In the genomic region with DNA sequence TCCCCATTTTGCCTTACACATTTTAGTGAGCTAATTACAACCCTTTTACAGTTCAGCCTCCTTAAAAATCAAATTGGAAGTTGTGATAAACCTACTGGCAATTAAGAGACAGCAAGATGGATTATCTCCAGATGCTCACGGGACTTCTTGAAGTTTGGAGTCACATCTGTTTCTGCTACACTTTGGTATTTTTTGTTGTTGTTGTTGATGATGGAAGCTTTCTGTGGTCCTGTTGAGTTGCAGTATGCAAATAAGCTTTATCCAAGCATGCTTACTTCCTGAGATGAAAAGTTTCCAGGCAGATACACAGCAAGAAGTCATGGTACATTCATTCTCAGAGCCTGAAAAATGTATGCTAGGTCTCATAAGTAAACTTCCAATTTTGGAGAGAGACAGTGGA, we compare ENCODE assay signal across 23 cellular contexts.
"Had no signal": no experiment of that assay in that cellular context is flagged by ENCODE, and none has a peak within 500 bp of the region (broad histone marks: within the 10 kb centered on the region; RNA-seq: fewer than 3 reads in every experiment).

No MANE protein-coding gene starts in this region.

- H3K4me1 ChIP-seq: left ventricle myocardium inferior, spleen, vagina had no signal

- H3K27ac Mint-ChIP-seq: activated CD4-positive, alpha-beta T cell treated with anti-CD3 and anti-CD28 coated beads, Interleukin-2, amount 10 ng/mL, durations not matched to agents 7 days and 5 days; activated CD8-positive, alpha-beta memory T cell treated with anti-CD3 and anti-CD28 coated beads, Interleukin-2, amount 10 ng/mL, durations not matched to agents 7 days and 5 days; activated CD8-positive, alpha-beta T cell treated with anti-CD3 and anti-CD28 coated beads for 36 hours; activated naive CD4-positive, alpha-beta T cell treated with anti-CD3 and anti-CD28 coated beads, Interleukin-2, amount 10 ng/mL, durations not matched to agents 7 days and 5 days; brain; effector memory CD8-positive, alpha-beta T cell; natural killer cell treated with Interleukin-12 subunit alpha and Interleukin-12 subunit beta and Interleukin-15 and Interleukin-18, amount 100 ng/mL, for 72 hours; progenitor cell of endocrine pancreas; T-helper 2 cell treated with Interferon-gamma antibody and Interleukin-4, amounts not matched to agents 5 μg/mL and 100 μg/mL, for 36 hours; type B pancreatic cell had no signal

- H3K9me3 Mint-ChIP-seq: activated CD4-positive, alpha-beta T cell treated with anti-CD3 and anti-CD28 coated beads, Interleukin-2, amount 10 ng/mL, durations not matched to agents 7 days and 5 days; brain; T-helper 2 cell treated with Interferon-gamma antibody and Interleukin-4, amounts not matched to agents 5 μg/mL and 100 μg/mL, for 36 hours; type B pancreatic cell had no signal

- H3K27me3 Mint-ChIP-seq: activated CD4-positive, alpha-beta T cell treated with anti-CD3 and anti-CD28 coated beads, Interleukin-2, amount 10 ng/mL, durations not matched to agents 7 days and 5 days; activated CD8-positive, alpha-beta memory T cell treated with anti-CD3 and anti-CD28 coated beads, Interleukin-2, amount 10 ng/mL, durations not matched to agents 7 days and 5 days; activated CD8-positive, alpha-beta T cell treated with anti-CD3 and anti-CD28 coated beads for 36 hours; activated naive CD4-positive, alpha-beta T cell treated with anti-CD3 and anti-CD28 coated beads, Interleukin-2, amount 10 ng/mL, durations not matched to agents 7 days and 5 days; effector memory CD8-positive, alpha-beta T cell; progenitor cell of endocrine pancreas; type B pancreatic cell had no signal

- H3K27ac ChIP-seq: hepatocyte, left ventricle myocardium inferior, spleen, thoracic aorta, vagina, VCaP had no signal

- H3K4me2 ChIP-seq: hepatocyte had no signal

- H3K4me1 Mint-ChIP-seq: activated CD4-positive, alpha-beta T cell treated with anti-CD3 and anti-CD28 coated beads, Interleukin-2, amount 10 ng/mL, durations not matched to agents 7 days and 5 days; activated CD8-positive, alpha-beta memory T cell treated with anti-CD3 and anti-CD28 coated beads, Interleukin-2, amount 10 ng/mL, durations not matched to agents 7 days and 5 days; activated naive CD4-positive, alpha-beta T cell treated with anti-CD3 and anti-CD28 coated beads, Interleukin-2, amount 10 ng/mL, durations not matched to agents 7 days and 5 days had no signal

- H2AFZ ChIP-seq: hepatocyte had no signal

- H3K36me3 Mint-ChIP-seq: activated CD8-positive, alpha-beta memory T cell treated with anti-CD3 and anti-CD28 coated beads, Interleukin-2, amount 10 ng/mL, durations not matched to agents 7 days and 5 days; activated naive CD4-positive, alpha-beta T cell treated with anti-CD3 and anti-CD28 coated beads, Interleukin-2, amount 10 ng/mL, durations not matched to agents 7 days and 5 days; brain; natural killer cell treated with Interleukin-12 subunit alpha and Interleukin-12 subunit beta and Interleukin-15 and Interleukin-18, amount 100 ng/mL, for 72 hours; type B pancreatic cell had no signal

- H3K4me3 ChIP-seq: hepatocyte, left ventricle myocardium inferior, spleen, thoracic aorta, vagina had no signal

- H3K4me3 Mint-ChIP-seq: activated CD4-positive, alpha-beta T cell treated with anti-CD3 and anti-CD28 coated beads, Interleukin-2, amount 10 ng/mL, durations not matched to agents 7 days and 5 days; activated CD8-positive, alpha-beta memory T cell treated with anti-CD3 and anti-CD28 coated beads, Interleukin-2, amount 10 ng/mL, durations not matched to agents 7 days and 5 days; activated CD8-positive, alpha-beta T cell treated with anti-CD3 and anti-CD28 coated beads for 36 hours; activated naive CD4-positive, alpha-beta T cell treated with anti-CD3 and anti-CD28 coated beads, Interleukin-2, amount 10 ng/mL, durations not matched to agents 7 days and 5 days; brain; effector memory CD8-positive, alpha-beta T cell; natural killer cell treated with Interleukin-12 subunit alpha and Interleukin-12 subunit beta and Interleukin-15 and Interleukin-18, amount 100 ng/mL, for 72 hours; T-helper 2 cell treated with Interferon-gamma antibody and Interleukin-4, amounts not matched to agents 5 μg/mL and 100 μg/mL, for 36 hours; type B pancreatic cell had no signal

- H3K9me3 ChIP-seq: left ventricle myocardium inferior, spleen, thoracic aorta, vagina had no signal

- H3K79me2 ChIP-seq: hepatocyte had no signal

- ATAC-seq: activated CD8-positive, alpha-beta memory T cell treated with anti-CD3 and anti-CD28 coated beads, Interleukin-2, amount 10 ng/mL, durations not matched to agents 7 days and 5 days; activated CD8-positive, alpha-beta T cell treated with anti-CD3 and anti-CD28 coated beads for 36 hours; effector memory CD8-positive, alpha-beta T cell; natural killer cell treated with Interleukin-12 subunit alpha and Interleukin-12 subunit beta and Interleukin-15 and Interleukin-18, amount 100 ng/mL, for 72 hours had no signal

- DNase-seq: activated CD4-positive, alpha-beta T cell treated with anti-CD3 and anti-CD28 coated beads, Interleukin-2, amount 10 ng/mL, durations not matched to agents 7 days and 5 days; activated CD4-positive, CD25-positive, alpha-beta regulatory T cell treated with anti-CD3 and anti-CD28 coated beads, Interleukin-2, amount 50 U/mL, for 72 hours; activated CD8-positive, alpha-beta memory T cell treated with anti-CD3 and anti-CD28 coated beads, Interleukin-2, amount 10 ng/mL, durations not matched to agents 7 days and 5 days; activated CD8-positive, alpha-beta T cell treated with anti-CD3 and anti-CD28 coated beads for 36 hours; activated effector memory CD4-positive, alpha-beta T cell treated with anti-CD3 and anti-CD28 coated beads, Interleukin-2, amount 50 U/mL, for 16 hours; activated naive CD4-positive, alpha-beta T cell treated with anti-CD3 and anti-CD28 coated beads, Interleukin-2, amount 10 ng/mL, durations not matched to agents 7 days and 5 days; activated T-cell treated with anti-CD3 and anti-CD28 coated beads for 4 hours; central memory CD4-positive, alpha-beta T cell; effector memory CD8-positive, alpha-beta T cell; glutamatergic neuron; left ventricle myocardium inferior; spleen; stimulated activated CD4-positive, alpha-beta T cell treated with anti-CD3 and anti-CD28 coated beads, Interleukin-4, amount 100 ng/mL, for 1 hour; stimulated activated naive CD4-positive, alpha-beta T cell had no signal

- H3K36me3 ChIP-seq: left ventricle myocardium inferior, spleen, thoracic aorta, vagina had no signal

- H3K27me3 ChIP-seq: hepatocyte, spleen, vagina had no signal
